ENCODE assay signal across 8 cellular contexts in the genomic region with DNA sequence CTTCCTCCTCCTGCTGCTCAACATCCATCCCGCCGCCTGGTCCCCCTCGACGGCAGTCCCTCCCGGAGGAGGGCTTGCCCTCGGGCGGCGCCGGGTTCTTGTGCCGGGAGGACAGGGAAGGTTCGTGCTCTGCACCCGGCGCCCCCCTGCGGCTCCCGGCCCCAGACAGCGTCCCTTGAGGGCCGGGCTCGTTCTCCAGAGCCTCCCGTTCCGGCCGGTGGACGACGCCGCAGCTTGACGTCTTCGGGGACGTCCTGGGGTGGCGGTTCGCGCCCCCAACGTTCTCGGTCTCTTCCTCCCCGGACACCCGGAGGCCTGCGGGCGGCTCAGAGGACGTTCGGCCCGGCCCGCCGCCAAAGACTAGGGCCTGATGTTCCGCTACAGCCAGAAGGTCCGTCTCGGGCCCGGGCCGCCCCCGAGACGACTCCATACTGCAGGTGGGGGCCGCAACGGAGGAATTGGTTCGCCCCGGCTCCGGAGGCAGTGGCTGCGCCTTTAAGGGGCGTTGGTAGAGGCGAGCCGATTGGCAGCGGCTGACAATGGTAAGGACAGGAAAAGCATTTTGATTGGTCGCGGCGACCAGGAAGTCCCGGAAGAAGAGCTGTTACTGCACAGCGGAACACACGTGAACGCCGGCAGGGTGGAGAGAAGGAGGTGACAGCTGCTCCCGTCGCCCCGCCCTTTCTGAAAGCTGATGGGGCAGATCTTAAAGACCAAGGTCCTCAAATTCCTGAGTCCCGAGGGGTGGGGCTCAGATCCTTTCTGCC. TPM values are rescaled to one million over a fixed set of nuclear protein-coding genes. Genes with fewer than 3 reads are reported as not detected.
DNase-seq lines count a peak whose midpoint lies in the region; ATAC-seq, FAIRE-seq and TF ChIP-seq lines count a peak whose summit lies in the region.

A gene (minus strand): TSS at position 470 of the 767 bp plus-strand sequence. CDS start 40 bp downstream, at position 430.

- H3K4me1 ChIP-seq in left ventricle myocardium inferior (peaks cover 57% of the 10 kb centered on the region), psoas muscle (peaks cover 22% of the 10 kb centered on the region), uterus (peaks cover 8 to 13% of the 10 kb centered on the region in 2 donors)

- intact Hi-C loops in T-helper 1 cell treated with Interleukin-12 subunit alpha and Interleukin-12 subunit beta and Interleukin-4 antibody, amounts not matched to agents 30 ng/mL and 1 ng/mL, for 36 hours (cut with micrococcal nuclease), result loop anchor here (1.0 to 5.0 kb wide), 4 partner anchors 20 to 258 kb away; a partner anchor contains a TSS
- intact Hi-C loops in left ventricle myocardium inferior (cut with micrococcal nuclease) (loop anchor here (5.0 to 10.0 kb wide), 2 partner anchors 32 to 65 kb away; a partner anchor contains a TSS), psoas muscle (cut with DNase I) (loop anchor here in 1 of 2 donors (2.0 kb wide), 1 partner anchor 59 kb away; a partner anchor contains a TSS), uterus (cut with DNase I; ENCODE audit: low total_unique reads) (loop anchor here (5.0 to 10.0 kb wide), 2 partner anchors 32 to 65 kb away; a partner anchor contains a TSS)

- TF ChIP-seq POLR2A in GM12892 (IDR thresholded peaks at IDR 0.05; ENCODE audit: low read depth, low read length), result peak; percentile 66; the same call in 1 of the 2 replicates
- TF ChIP-seq POLR2A in uterus (IDR thresholded peaks at IDR 0.05), result peak; percentile 85 to 89

- TF ChIP-seq CTCF in left ventricle myocardium inferior (IDR thresholded peaks at IDR 0.05; ENCODE audit: borderline replicate concordance), result peak; percentile 18
- no peak for TF ChIP-seq CTCF in psoas muscle (IDR thresholded peaks at IDR 0.05)
- peak in 2 of 4 experiments; percentile 22 to 23 for TF ChIP-seq CTCF in uterus (IDR thresholded peaks at IDR 0.05)

- 0% methylated on average over 49 to 70 of the region's 70 CpGs for WGBS in psoas muscle, 3 donors

- H3K36me3 ChIP-seq in left ventricle myocardium inferior (no peaks in the 10 kb centered on the region), psoas muscle (ENCODE audit: insufficient read depth in 1 of 2, low read depth in 1 of 2) (no peaks in the 10 kb centered on the region), uterus (no peaks in the 10 kb centered on the region)

- H3K9me3 ChIP-seq in left ventricle myocardium inferior (replicated peaks), result no peaks in the 10 kb centered on the region
- H3K9me3 ChIP-seq in psoas muscle, result no peaks in the 10 kb centered on the region
- no peaks in the 10 kb centered on the region for H3K9me3 ChIP-seq in uterus

- ATAC-seq in HG02852 (IDR thresholded peaks at IDR 0.05; ENCODE audit: unreplicated experiment) (peak; percentile 49), psoas muscle (peak; percentile 72 to 75 (median 74))

- no peaks in the 10 kb centered on the region for H3K27me3 ChIP-seq in left ventricle myocardium inferior (ENCODE audit: low read depth)
- no peaks in the 10 kb centered on the region for H3K27me3 ChIP-seq in psoas muscle (ENCODE audit: insufficient read depth in 3 of 3, low read length in 2 of 3)
- no peaks in the 10 kb centered on the region for H3K27me3 ChIP-seq in uterus

- peak within 1 kb of the TSS; percentile 95 for H3K27ac ChIP-seq in left ventricle myocardium inferior (replicated peaks)
- peak within 1 kb of the TSS; percentile 96 for H3K27ac ChIP-seq in psoas muscle
- peak within 1 kb of the TSS; percentile 97 to 99 for H3K27ac ChIP-seq in uterus

- peak; percentile 87 for FAIRE-seq in GM12892 (lab: Jason Lieb, UNC)

- H3K4me3 ChIP-seq in left ventricle myocardium inferior (peak within 1 kb of the TSS; percentile 83), psoas muscle (peak within 1 kb of the TSS; percentile 93), uterus (peak within 1 kb of the TSS; percentile 68 to 81)

- DNase-seq in GM12892 (ENCODE audit: insufficient read length) (peak; percentile 80), NCI-H146 treated with DMSO at 0.1 percent for 48 hours (lab: John Stamatoyannopoulos, UW; ENCODE audit: unreplicated experiment) (peak; percentile 94), amniotic stem cell (lab: John Stamatoyannopoulos, UW) (peak; percentile 94), left ventricle myocardium inferior (peak; percentile 97), psoas muscle (peak; percentile 97 to 99), uterus (peak; percentile 95 to 98)

RNA-seq across cellular contexts. Expression of the gene that starts here (rescaled TPM):
- 2.0 TPM for polyA plus RNA-seq in GM12892 (2012; ENCODE audit: missing spikeins)
- 12.9 and 13.0 TPM in 2 replicates for total RNA-seq in T-helper 1 cell treated with Interleukin-12 subunit alpha and Interleukin-12 subunit beta and Interleukin-4 antibody, amounts not matched to agents 30 ng/mL and 1 ng/mL, for 36 hours
- total RNA-seq in left ventricle myocardium inferior, result 8.4 TPM
- total RNA-seq in psoas muscle, result 10 to 100 TPM in 1 of 4 donors, 1 to 10 TPM in 3; 8.8 to 11.2 (median 9.7) TPM
- polyA plus RNA-seq in psoas muscle, result 10 to 100 TPM; 12.2 to 19.3 (median 13.7) TPM
- 1 to 10 TPM in 3 of 4 donors, under 1 TPM in 1; under 0.01 to 9.0 (median 6.1) TPM for total RNA-seq in uterus

Comparison
In these comparisons a context has a peak if more than half of its experiments do, and no peak if none do; other contexts are left out.
1. Peak in every context shown above with its lines: DNase-seq, ATAC-seq, H3K4me3 ChIP-seq and H3K27ac ChIP-seq.